ENCODE assay signal across 25 cellular contexts in genomic region chr2:15279181-15279876, GRCh38.
"Had no signal": no experiment of that assay in that cellular context is flagged by ENCODE, and none has a peak within 500 bp of the region (broad histone marks: within the 10 kb centered on the region; RNA-seq: fewer than 3 reads in every experiment).

No MANE protein-coding gene starts in this region.

- H3K4me3 Mint-ChIP-seq: activated CD4-positive, alpha-beta memory T cell treated with anti-CD3 and anti-CD28 coated beads for 36 hours; activated T-cell treated with anti-CD3 and anti-CD28 coated beads, Interleukin-2, amount 50 U/mL, for 24 hours; activated T-helper 17 cell treated with anti-CD3 and anti-CD28 coated beads, Interleukin-2, amount 50 U/mL, for 72 hours; dendritic cell treated with granulocyte-macrophage colony-stimulating factor and Interleukin-4, amounts not matched to agents 40 ng/mL and 50 ng/mL, for 4 days; endodermal cell; neural crest cell; stimulated activated naive B cell treated with anti-CD40 and anti-IgM and Interleukin-4, amounts not matched to agents 10 μg/mL and 1 μg/mL and 100 μg/mL, for 72 hours had no signal

- H3K27ac Mint-ChIP-seq: activated CD4-positive, alpha-beta memory T cell treated with anti-CD3 and anti-CD28 coated beads for 36 hours; activated T-cell treated with anti-CD3 and anti-CD28 coated beads, Interleukin-2, amount 50 U/mL, for 24 hours; activated T-helper 17 cell treated with anti-CD3 and anti-CD28 coated beads, Interleukin-2, amount 50 U/mL, for 72 hours; dendritic cell treated with granulocyte-macrophage colony-stimulating factor and Interleukin-4, amounts not matched to agents 40 ng/mL and 50 ng/mL, for 4 days; endodermal cell; stimulated activated naive B cell treated with anti-CD40 and anti-IgM and Interleukin-4, amounts not matched to agents 10 μg/mL and 1 μg/mL and 100 μg/mL, for 72 hours had no signal

- H3K4me1 ChIP-seq: heart left ventricle, prostate gland, suprapubic skin, tibial artery had no signal

- ATAC-seq: activated T-helper 17 cell treated with anti-CD3 and anti-CD28 coated beads, Interleukin-2, amount 50 U/mL, for 72 hours; esophagus mucosa; left cardiac atrium; left ventricle myocardium superior; pancreas; stimulated activated naive B cell treated with anti-CD40 and anti-IgM and Interleukin-4, amounts not matched to agents 10 μg/mL and 1 μg/mL and 100 μg/mL, for 72 hours had no signal

- H3K27me3 ChIP-seq: heart left ventricle, pancreas, suprapubic skin, tibial artery had no signal

- H3K27me3 Mint-ChIP-seq: activated CD4-positive, alpha-beta memory T cell treated with anti-CD3 and anti-CD28 coated beads for 36 hours; activated T-cell treated with anti-CD3 and anti-CD28 coated beads, Interleukin-2, amount 50 U/mL, for 24 hours; activated T-helper 17 cell treated with anti-CD3 and anti-CD28 coated beads, Interleukin-2, amount 50 U/mL, for 72 hours; dendritic cell treated with granulocyte-macrophage colony-stimulating factor and Interleukin-4, amounts not matched to agents 40 ng/mL and 50 ng/mL, for 4 days; stimulated activated naive B cell treated with anti-CD40 and anti-IgM and Interleukin-4, amounts not matched to agents 10 μg/mL and 1 μg/mL and 100 μg/mL, for 72 hours had no signal

- H3K9me3 Mint-ChIP-seq: activated CD4-positive, alpha-beta memory T cell treated with anti-CD3 and anti-CD28 coated beads for 36 hours; activated T-cell treated with anti-CD3 and anti-CD28 coated beads, Interleukin-2, amount 50 U/mL, for 24 hours; activated T-helper 17 cell treated with anti-CD3 and anti-CD28 coated beads, Interleukin-2, amount 50 U/mL, for 72 hours; dendritic cell treated with granulocyte-macrophage colony-stimulating factor and Interleukin-4, amounts not matched to agents 40 ng/mL and 50 ng/mL, for 4 days; endodermal cell; neural crest cell; stimulated activated naive B cell treated with anti-CD40 and anti-IgM and Interleukin-4, amounts not matched to agents 10 μg/mL and 1 μg/mL and 100 μg/mL, for 72 hours had no signal

- H3K9me3 ChIP-seq: heart left ventricle, pancreas, prostate gland, suprapubic skin, tibial artery had no signal

- H3K27ac ChIP-seq: heart left ventricle, pancreas, prostate gland, suprapubic skin, tibial artery, VCaP had no signal

- H3K36me3 ChIP-seq: prostate gland had no signal

- DNase-seq: activated CD4-positive, alpha-beta memory T cell treated with anti-CD3 and anti-CD28 coated beads for 36 hours; activated CD4-positive, alpha-beta T cell treated with anti-CD3 and anti-CD28 coated beads for 48 hours; activated CD8-positive, alpha-beta memory T cell treated with anti-CD3 and anti-CD28 coated beads, Interleukin-2, amount 50 U/mL, for 4 hours; activated gamma-delta T cell treated with Interleukin-2 at 50 U/mL for 16 hours; activated naive CD4-positive, alpha-beta T cell treated with anti-CD3 and anti-CD28 coated beads, Interleukin-2, amount 50 U/mL, for 16 hours; activated T-cell treated with anti-CD3 and anti-CD28 coated beads, Interleukin-2, amount 50 U/mL, for 24 hours; amniotic stem cell; caudate nucleus; endodermal cell; heart left ventricle; left cardiac atrium; left ventricle myocardium superior; nucleus accumbens; pancreas; stimulated activated CD4-positive, alpha-beta T cell treated with anti-CD3 and anti-CD28 coated beads, Interleukin-15, amount 100 ng/mL, for 24 hours; stimulated activated CD4-positive, alpha-beta T cell treated with anti-CD3 and anti-CD28 coated beads, Interleukin-2, amount 100 ng/mL, for 24 hours; stimulated activated naive B cell treated with anti-CD40 and anti-IgM and Interleukin-4, amounts not matched to agents 10 μg/mL and 1 μg/mL and 100 μg/mL, for 72 hours; tibial artery had no signal

- H3K4me1 Mint-ChIP-seq: activated T-helper 17 cell treated with anti-CD3 and anti-CD28 coated beads, Interleukin-2, amount 50 U/mL, for 72 hours; endodermal cell; neural crest cell had no signal

- H3K4me3 ChIP-seq: heart left ventricle, pancreas, prostate gland, suprapubic skin, tibial artery had no signal
